ENCODE assay signal across 33 cellular contexts in genomic region chr16:12171706-12172105, GRCh38.
"Had no signal": no experiment of that assay in that cellular context is flagged by ENCODE, and none has a peak within 500 bp of the region (broad histone marks: within the 10 kb centered on the region; RNA-seq: fewer than 3 reads in every experiment).

No MANE protein-coding gene starts in this region.

- H3K4me1 ChIP-seq: adrenal gland, ascending aorta, pancreas, uterus had no signal

- H3K4me1 Mint-ChIP-seq: stimulated activated naive CD8-positive, alpha-beta T cell treated with anti-CD3 and anti-CD28 coated beads, Interleukin-15, amount 100 ng/mL, for 72 hours had no signal

- H3K4me3 Mint-ChIP-seq: activated CD4-positive, alpha-beta memory T cell treated with anti-CD3 and anti-CD28 coated beads for 36 hours; activated CD4-positive, alpha-beta T cell treated with anti-CD3 and anti-CD28 coated beads, Interleukin-2, amount 10 ng/mL, durations not matched to agents 24 days and 14 days; activated naive CD4-positive, alpha-beta T cell treated with anti-CD3 and anti-CD28 coated beads for 36 hours; activated naive CD8-positive, alpha-beta T cell treated with anti-CD3 and anti-CD28 coated beads for 36 hours; activated T-helper 1 cell treated with anti-CD3 and anti-CD28 coated beads, Interleukin-12 subunit alpha, Interleukin-12 subunit beta, Interleukin-2, Interleukin-4 antibody, amounts not matched to agents 30 ng/mL and 10 ng/mL and 1 ng/mL, durations not matched to agents 14 hours and 24 hours and 36 hours; endodermal cell; immature natural killer cell; nephron; stimulated activated memory B cell treated with anti-CD40 and anti-IgM and Interleukin-4, amounts not matched to agents 10 μg/mL and 1 μg/mL and 100 μg/mL, for 72 hours; stimulated activated naive CD8-positive, alpha-beta T cell treated with anti-CD3 and anti-CD28 coated beads, Interleukin-15, amount 100 ng/mL, for 72 hours; type B pancreatic cell had no signal

- H3K9me3 ChIP-seq: adrenal gland, ascending aorta, pancreas, uterus had no signal

- H3K27ac ChIP-seq: adrenal gland, ascending aorta, brain microvascular endothelial cell, pancreas had no signal

- H3K4me3 ChIP-seq: adrenal gland, ascending aorta, pancreas, skin epidermis, uterus had no signal

- H3K27me3 Mint-ChIP-seq: activated CD4-positive, alpha-beta memory T cell treated with anti-CD3 and anti-CD28 coated beads for 36 hours; activated CD4-positive, alpha-beta T cell treated with anti-CD3 and anti-CD28 coated beads, Interleukin-2, amount 10 ng/mL, durations not matched to agents 24 days and 14 days; activated naive CD8-positive, alpha-beta T cell treated with anti-CD3 and anti-CD28 coated beads for 36 hours; stimulated activated memory B cell treated with anti-CD40 and anti-IgM and Interleukin-4, amounts not matched to agents 10 μg/mL and 1 μg/mL and 100 μg/mL, for 72 hours; stimulated activated naive CD8-positive, alpha-beta T cell treated with anti-CD3 and anti-CD28 coated beads, Interleukin-15, amount 100 ng/mL, for 72 hours; type B pancreatic cell had no signal

- ATAC-seq: esophagus mucosa; right cardiac atrium; stimulated activated memory B cell treated with anti-CD40 and anti-IgM and Interleukin-4, amounts not matched to agents 10 μg/mL and 1 μg/mL and 100 μg/mL, for 72 hours; stimulated activated naive CD8-positive, alpha-beta T cell treated with anti-CD3 and anti-CD28 coated beads, Interleukin-15, amount 100 ng/mL, for 72 hours had no signal

- DNase-seq: activated CD4-positive, alpha-beta memory T cell treated with anti-CD3 and anti-CD28 coated beads for 36 hours; activated CD4-positive, alpha-beta T cell treated with anti-CD3 and anti-CD28 coated beads, Interleukin-2, amount 10 ng/mL, durations not matched to agents 24 days and 14 days; activated CD4-positive, CD25-positive, alpha-beta regulatory T cell treated with anti-CD3 and anti-CD28 coated beads, Interleukin-2, amount 50 U/mL, for 72 hours; activated CD8-positive, alpha-beta memory T cell treated with anti-CD3 and anti-CD28 coated beads, Interleukin-2, amount 50 U/mL, for 4 hours; activated effector memory CD4-positive, alpha-beta T cell treated with anti-CD3 and anti-CD28 coated beads, Interleukin-2, amount 50 U/mL, for 16 hours; activated naive CD4-positive, alpha-beta T cell treated with anti-CD3 and anti-CD28 coated beads for 36 hours; activated naive CD8-positive, alpha-beta T cell treated with anti-CD3 and anti-CD28 coated beads for 36 hours; activated T-cell treated with anti-CD3 and anti-CD28 coated beads, Interleukin-2, amount 50 U/mL, for 1 hour; adrenal gland; brain microvascular endothelial cell; caudate nucleus; endodermal cell; head of caudate nucleus; hypothalamus; immature natural killer cell; kidney; mesendoderm; right cardiac atrium; stimulated activated CD4-positive, alpha-beta T cell treated with anti-CD3 and anti-CD28 coated beads, Interleukin-1b, Interleukin-23, amount 100 ng/mL, for 48 hours; stimulated activated CD4-positive, alpha-beta T cell treated with anti-CD3 and anti-CD28 coated beads, Interleukin-4, amount 100 ng/mL, for 4 hours; stimulated activated CD8-positive, alpha-beta memory T cell treated with anti-CD3 and anti-CD28 coated beads, Interleukin-4, amount 100 ng/mL, for 48 hours; stimulated activated naive CD8-positive, alpha-beta T cell treated with anti-CD3 and anti-CD28 coated beads, Interleukin-15, amount 100 ng/mL, for 72 hours; substantia nigra; T-helper 2 cell; uterus had no signal

- H3K36me3 ChIP-seq: ascending aorta, brain microvascular endothelial cell, pancreas, uterus had no signal

- H3K27ac Mint-ChIP-seq: activated CD4-positive, alpha-beta memory T cell treated with anti-CD3 and anti-CD28 coated beads for 36 hours; activated CD4-positive, alpha-beta T cell treated with anti-CD3 and anti-CD28 coated beads, Interleukin-2, amount 10 ng/mL, durations not matched to agents 24 days and 14 days; activated naive CD8-positive, alpha-beta T cell treated with anti-CD3 and anti-CD28 coated beads for 36 hours; activated T-helper 1 cell treated with anti-CD3 and anti-CD28 coated beads, Interleukin-12 subunit alpha, Interleukin-12 subunit beta, Interleukin-2, Interleukin-4 antibody, amounts not matched to agents 30 ng/mL and 10 ng/mL and 1 ng/mL, durations not matched to agents 14 hours and 24 hours and 36 hours; endodermal cell; nephron; stimulated activated memory B cell treated with anti-CD40 and anti-IgM and Interleukin-4, amounts not matched to agents 10 μg/mL and 1 μg/mL and 100 μg/mL, for 72 hours; stimulated activated naive CD8-positive, alpha-beta T cell treated with anti-CD3 and anti-CD28 coated beads, Interleukin-15, amount 100 ng/mL, for 72 hours; type B pancreatic cell had no signal

- H3K9me3 Mint-ChIP-seq: activated CD4-positive, alpha-beta memory T cell treated with anti-CD3 and anti-CD28 coated beads for 36 hours; activated CD4-positive, alpha-beta T cell treated with anti-CD3 and anti-CD28 coated beads, Interleukin-2, amount 10 ng/mL, durations not matched to agents 24 days and 14 days; activated naive CD4-positive, alpha-beta T cell treated with anti-CD3 and anti-CD28 coated beads for 36 hours; activated naive CD8-positive, alpha-beta T cell treated with anti-CD3 and anti-CD28 coated beads for 36 hours; activated T-helper 1 cell treated with anti-CD3 and anti-CD28 coated beads, Interleukin-12 subunit alpha, Interleukin-12 subunit beta, Interleukin-2, Interleukin-4 antibody, amounts not matched to agents 30 ng/mL and 10 ng/mL and 1 ng/mL, durations not matched to agents 14 hours and 24 hours and 36 hours; endodermal cell; immature natural killer cell; nephron; stimulated activated memory B cell treated with anti-CD40 and anti-IgM and Interleukin-4, amounts not matched to agents 10 μg/mL and 1 μg/mL and 100 μg/mL, for 72 hours; stimulated activated naive CD8-positive, alpha-beta T cell treated with anti-CD3 and anti-CD28 coated beads, Interleukin-15, amount 100 ng/mL, for 72 hours; type B pancreatic cell had no signal

- H3K27me3 ChIP-seq: adrenal gland, ascending aorta, brain microvascular endothelial cell, pancreas, uterus had no signal

- H3K36me3 Mint-ChIP-seq: activated naive CD8-positive, alpha-beta T cell treated with anti-CD3 and anti-CD28 coated beads for 36 hours; type B pancreatic cell had no signal
